In genomic region chr1:22962558-22962957, GRCh38 we compare ENCODE assay signal across 2 cellular contexts.
TF ChIP-seq lines count a peak whose summit lies in the region.

No MANE protein-coding gene starts in this region.

TF ChIP-seq in GM12891, 5 proteins besides CTCF, POLR2A, EP300 and RAD21:
- TF ChIP-seq TAF1 (IDR thresholded peaks at IDR 0.05; ENCODE audit: low read depth, low read length): no peak
- peak; percentile 58 for TF ChIP-seq SPI1 (IDR thresholded peaks at IDR 0.05; ENCODE audit: low read depth, low read length)

TF ChIP-seq in GM12878, 131 proteins besides CTCF, POLR2A, EP300 and RAD21:
- TF ChIP-seq SKIL (IDR thresholded peaks at IDR 0.05; ENCODE audit: low read depth, poor library complexity, severe bottlenecking): no peak
- no peak for TF ChIP-seq SRF (IDR thresholded peaks at IDR 0.05; ENCODE audit: low read depth in 2 of 2, low read length in 2 of 2)
- TF ChIP-seq YY1 (IDR thresholded peaks at IDR 0.05; ENCODE audit: low read depth, low read length): no peak
- peak; percentile 8; the same call in 1 of the 2 replicates for TF ChIP-seq SPI1 (IDR thresholded peaks at IDR 0.05; ENCODE audit: borderline replicate concordance, insufficient read depth, low read depth, low read length)
- TF ChIP-seq ZNF217 (IDR thresholded peaks at IDR 0.05): no peak
- TF ChIP-seq KAT2A (conservative IDR thresholded peaks at IDR 0.05; ENCODE audit: control insufficient read depth, low read depth, low read length): no peak
- TF ChIP-seq ATF2 (IDR thresholded peaks at IDR 0.05; ENCODE audit: low read length): no peak
